ENCODE assay signal across 8 cellular contexts in the genomic region with DNA sequence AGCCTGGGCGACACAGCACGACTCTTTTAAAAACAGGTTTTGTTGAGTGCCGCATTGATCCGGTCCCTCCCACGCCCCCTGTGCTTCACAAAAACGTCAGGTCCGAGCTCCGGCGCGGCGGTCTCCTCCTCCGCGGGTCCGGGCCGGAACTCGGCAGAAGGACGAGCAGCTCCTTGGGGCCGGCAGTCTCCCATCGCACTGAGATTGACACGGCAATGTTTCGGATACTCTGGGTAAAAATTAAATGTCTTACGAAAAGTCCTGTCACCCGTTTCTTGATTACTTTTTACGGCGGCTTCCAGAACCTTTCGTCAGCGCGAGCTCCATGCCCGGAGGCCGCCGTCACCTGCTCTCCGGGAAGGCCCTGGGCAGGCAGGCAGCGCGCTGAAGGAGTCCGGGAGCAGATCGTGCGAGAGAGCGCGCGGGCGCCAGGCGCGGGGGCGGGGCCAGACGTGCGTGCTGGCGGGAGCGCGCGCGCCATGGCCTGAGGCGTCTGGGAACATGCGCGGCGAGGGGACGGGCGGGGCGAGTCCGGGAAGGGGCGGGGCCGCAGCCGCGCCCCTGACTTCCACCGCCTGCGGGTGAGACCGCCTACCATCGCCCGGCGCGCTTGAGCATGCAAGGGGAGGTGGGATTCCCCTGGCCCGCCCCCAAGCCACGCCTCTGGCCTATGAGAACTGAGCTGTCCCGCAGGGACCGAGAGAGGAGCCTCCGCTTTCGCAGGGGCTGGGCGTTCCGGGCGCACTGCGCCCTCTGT. TPM values are rescaled to one million over a fixed set of nuclear protein-coding genes. Genes with fewer than 3 reads are reported as not detected.
DNase-seq lines count a peak whose midpoint lies in the region; ATAC-seq and TF ChIP-seq lines count a peak whose summit lies in the region.

No MANE protein-coding gene starts in this region.

- DNase-seq in ELR (ENCODE audit: low read depth): peak; percentile 99
- DNase-seq in H7: peak; percentile 99
- DNase-seq in RWPE2 (ENCODE audit: low spot score): peak; percentile 99
- DNase-seq in activated effector memory CD4-positive, alpha-beta T cell treated with Interleukin-2 at 50 U/mL for 16 hours: peak; percentile 99
- peak; percentile 98 for DNase-seq in fibroblast of peridontal ligament (ENCODE audit: extremely low read depth)
- peak; percentile 99 for DNase-seq in stimulated activated naive CD8-positive, alpha-beta T cell treated with anti-CD3 and anti-CD28 coated beads, Interleukin-15, Interleukin-2, amounts not matched to agents 100 U/mL and 50 U/mL, for 24 hours

- no peaks in the 10 kb centered on the region for H3F3A ChIP-seq in Loucy (ENCODE audit: low read depth)

- H3K9me3 ChIP-seq in Loucy (ENCODE audit: insufficient read depth, low read depth, low read length) (no peaks in the 10 kb centered on the region), RWPE2 (ENCODE audit: severe bottlenecking) (no peaks in the 10 kb centered on the region)

- H3K4me3 ChIP-seq in H7 (ENCODE audit: insufficient read depth, low read depth, low read length) (peak overlapping the region; percentile 60), Loucy (ENCODE audit: low read length, poor library complexity, severe bottlenecking) (peak overlapping the region; percentile 82), RWPE2 (ENCODE audit: severe bottlenecking) (peak overlapping the region; percentile 45)

- H3K4me3 Mint-ChIP-seq in nephron: peak overlapping the region; percentile 93 to 96 (median 95)

- no peaks in the 10 kb centered on the region for H3K9me3 Mint-ChIP-seq in nephron

- H4K20me1 ChIP-seq in Loucy (ENCODE audit: insufficient read depth, low read length, poor library complexity, severe bottlenecking): no peaks in the 10 kb centered on the region

- peaks cover 2% of the 10 kb centered on the region for H3K36me3 ChIP-seq in H7 (replicated peaks; ENCODE audit: control insufficient read depth, insufficient read depth, low read length)
- no peaks in the 10 kb centered on the region for H3K36me3 ChIP-seq in Loucy (ENCODE audit: insufficient read depth, low read length)
- H3K36me3 ChIP-seq in RWPE2 (ENCODE audit: low read depth): no peaks in the 10 kb centered on the region

- peak overlapping the region; percentile 47 for H3K27ac ChIP-seq in RWPE2 (ENCODE audit: poor library complexity, severe bottlenecking)

- peak overlapping the region; percentile 58 for H3K4me2 ChIP-seq in Loucy (ENCODE audit: low read depth, low read length, poor library complexity, severe bottlenecking)

- H3K36me3 Mint-ChIP-seq in nephron (ENCODE audit: low read depth): peaks cover 6% of the 10 kb centered on the region

- no peaks in the 10 kb centered on the region for H3K27me3 ChIP-seq in H7 (ENCODE audit: control insufficient read depth, insufficient read depth, low read length)
- no peaks in the 10 kb centered on the region for H3K27me3 ChIP-seq in Loucy (ENCODE audit: insufficient read depth, low read length, poor library complexity, severe bottlenecking)
- no peaks in the 10 kb centered on the region for H3K27me3 ChIP-seq in RWPE2 (ENCODE audit: insufficient read depth, poor library complexity, severe bottlenecking)

- H3K79me2 ChIP-seq in Loucy (ENCODE audit: insufficient read depth, low read length): no peaks in the 10 kb centered on the region

- H3K4me1 ChIP-seq in Loucy (ENCODE audit: insufficient read depth, low read length, poor library complexity, severe bottlenecking) (no peaks in the 10 kb centered on the region), RWPE2 (ENCODE audit: insufficient read depth, poor library complexity, severe bottlenecking) (no peaks in the 10 kb centered on the region)

- no peak for TF ChIP-seq CTCF in Loucy (conservative IDR thresholded peaks at IDR 0.05; ENCODE audit: low read length)
- no peak for TF ChIP-seq CTCF in RWPE2 (IDR thresholded peaks at IDR 0.05; ENCODE audit: poor library complexity, severe bottlenecking)
- no peak for TF ChIP-seq CTCF in nephron (IDR thresholded peaks at IDR 0.05; ENCODE audit: unreplicated experiment in 3 of 3)

- no peaks in the 10 kb centered on the region for H3K9me2 ChIP-seq in Loucy (replicated peaks; ENCODE audit: low read depth, low read length)

- H3K4me1 Mint-ChIP-seq in nephron: peaks cover 17% of the 10 kb centered on the region

- ATAC-seq in RWPE2 (ENCODE audit: low read depth): peak; percentile 93
- ATAC-seq in stimulated activated naive CD8-positive, alpha-beta T cell treated with anti-CD3 and anti-CD28 coated beads, Interleukin-15, Interleukin-2, amounts not matched to agents 100 U/mL and 50 U/mL, for 24 hours: peak; percentile 97

- H2AFZ ChIP-seq in Loucy (ENCODE audit: low read length): peak overlapping the region; percentile 87

- H3K27ac Mint-ChIP-seq in nephron: peak overlapping the region; percentile 86 to 99 (median 97)

- H3K9ac ChIP-seq in Loucy (ENCODE audit: low read depth, low read length, poor library complexity, severe bottlenecking): peak overlapping the region; percentile 78

- no peaks in the 10 kb centered on the region for H3K27me3 Mint-ChIP-seq in nephron (ENCODE audit: low read depth)

RNA-seq across cellular contexts. Expression of a gene that starts 11.7 kb away (rescaled TPM):
- 0.07 TPM in 1 of 2 replicates, not detected in the other for total RNA-seq in H7 (2014; rRNA removed; shearing (Covaris generic))

RNA-seq across cellular contexts. Expression of a gene that starts 19.3 kb away (rescaled TPM):
- 34.7 and 45.0 TPM in 2 replicates for total RNA-seq in H7 (2014; rRNA removed; shearing (Covaris generic))

Comparison
In these comparisons a context has a peak if more than half of its experiments do, and no peak if none do; other contexts are left out.
1. Peak in every context shown above with its lines: DNase-seq, ATAC-seq, H3K4me3 ChIP-seq and H3K27ac ChIP-seq.